ENCODE assay signal across 8 cellular contexts in genomic region chr12:77685112-77685511, GRCh38.
DNase-seq lines count a peak whose midpoint lies in the region; ATAC-seq, FAIRE-seq and TF ChIP-seq lines count a peak whose summit lies in the region.

No MANE protein-coding gene starts in this region.

- no peaks in the 10 kb centered on the region for H3K4me1 Mint-ChIP-seq in CD8-positive, alpha-beta T cell (ENCODE audit: low read depth)

- no peaks in the 10 kb centered on the region; the same call in 1 of the 2 replicates for H3K23me2 ChIP-seq in H1 (ENCODE audit: low read depth, low read length)

- no peak overlapping the region for H3K23ac ChIP-seq in H1 (ENCODE audit: insufficient read length)

- H3K4me2 ChIP-seq in GM23248 (ENCODE audit: unreplicated experiment) = peak overlapping the region; percentile 81
- peak overlapping the region; percentile 19; the same call in 1 of the 2 replicates for H3K4me2 ChIP-seq in PC-9
- no peak overlapping the region for H3K4me2 ChIP-seq in H1 (ENCODE audit: insufficient read depth in 1 of 2, low read depth in 2 of 2, low read length in 2 of 2)

- H3K14ac ChIP-seq in H1 (ENCODE audit: insufficient read length) = no peak overlapping the region

- no peaks in the 10 kb centered on the region for H3K9me2 ChIP-seq in GM23248 (ENCODE audit: insufficient read depth)
- no peaks in the 10 kb centered on the region for H3K9me2 ChIP-seq in PC-9 (ENCODE audit: insufficient read depth)

- intact Hi-C loops in PC-9 (cut with micrococcal nuclease; ENCODE audit: unreplicated experiment) = loop anchor here (2.0 to 5.0 kb wide), 3 partner anchors 532 to 1063 kb away; no protein-coding TSS in a partner anchor
- intact Hi-C loops in CD8-positive, alpha-beta T cell (cut with DNase I, micrococcal nuclease) = no loop called here

- peak; percentile 9 for DNase-seq in GM10266 (ENCODE audit: extremely low spot score)
- peak; percentile 90 for DNase-seq in GM23248
- peak; percentile 69 for DNase-seq in LoVo (ENCODE audit: low spot score)
- peak in 1 of 2 experiments; percentile 46 for DNase-seq in PC-9
- DNase-seq in H1 (ENCODE audit: low read depth in 1 of 2, low spot score in 2 of 2) = peak in 1 of 2 experiments; percentile 52
- peak; percentile 39 for DNase-seq in lung (ENCODE audit: low spot score)
- DNase-seq in activated CD8-positive, alpha-beta memory T cell treated with anti-CD3 and anti-CD28 coated beads, Interleukin-2, amount 50 U/mL, for 4 hours = no peak
- no peak for DNase-seq in CD8-positive, alpha-beta T cell

- POLR2A ChIA-PET in PC-9 (lab: Charles Lee; ENCODE audit: unreplicated experiment) (no interaction called here), H1 (lab: Charles Lee; ENCODE audit: partially characterized antibody) (no interaction called here)
- POLR2A ChIA-PET in CD8-positive, alpha-beta T cell (lab: Charles Lee) = no interaction called here

- no peak overlapping the region for H3K27ac Mint-ChIP-seq in CD8-positive, alpha-beta T cell

- H3K27ac ChIP-seq in GM23248 (no peak overlapping the region), PC-9 (no peak overlapping the region), H1 (ENCODE audit: low read depth, low read length) (no peak overlapping the region), lung (ENCODE audit: low read depth in 1 of 2, low read length in 1 of 2) (no peak overlapping the region)
- H3K27ac ChIP-seq in CD8-positive, alpha-beta T cell (ENCODE audit: low read depth, low read length) = no peak overlapping the region

- H2AFZ ChIP-seq in GM23248 (peak overlapping the region; percentile 77), PC-9 (no peak overlapping the region), H1 (ENCODE audit: low read length) (no peak overlapping the region)

- no peak overlapping the region for H2AK5ac ChIP-seq in H1 (ENCODE audit: low read depth, low read length)

- in situ Hi-C loops in GM23248 (cut with MboI) = loop anchor here (10.0 to 25.0 kb wide), 3 partner anchors 373 to 650 kb away; no protein-coding TSS in a partner anchor

- H2BK20ac ChIP-seq in H1 (ENCODE audit: low read length) = no peak overlapping the region

- no peak overlapping the region for H4K8ac ChIP-seq in H1 (ENCODE audit: extremely low read depth, insufficient read depth, low read length)

- TF ChIP-seq RAD21 in H1 (IDR thresholded peaks at IDR 0.05 in 1 of 2, conservative IDR thresholded peaks at IDR 0.05 in 1 of 2; ENCODE audit: low read depth in 2 of 2, low read length in 2 of 2) = peak; percentile 81 to 86

- H4K20me1 ChIP-seq in GM23248 (ENCODE audit: insufficient read depth) (no peaks in the 10 kb centered on the region), PC-9 (ENCODE audit: insufficient read depth) (no peaks in the 10 kb centered on the region), H1 (replicated peaks in 1 of 2; ENCODE audit: control insufficient read depth in 1 of 2, insufficient read depth in 2 of 2, low read length in 2 of 2) (no peaks in the 10 kb centered on the region)

- peaks cover 4% of the 10 kb centered on the region for H3K9me3 Mint-ChIP-seq in CD8-positive, alpha-beta T cell

- no peaks in the 10 kb centered on the region for H3K27me3 Mint-ChIP-seq in CD8-positive, alpha-beta T cell (ENCODE audit: low read depth)

- H3K9me3 ChIP-seq in GM23248 (ENCODE audit: low read depth) = no peaks in the 10 kb centered on the region
- H3K9me3 ChIP-seq in PC-9 (ENCODE audit: insufficient read depth, low read depth) = no peaks in the 10 kb centered on the region
- no peaks in the 10 kb centered on the region for H3K9me3 ChIP-seq in H1 (ENCODE audit: insufficient read depth in 2 of 2, low read depth in 1 of 2, low read length in 1 of 2)
- no peaks in the 10 kb centered on the region for H3K9me3 ChIP-seq in lung (ENCODE audit: control insufficient read depth in 2 of 2, insufficient read depth in 1 of 2, low read length in 1 of 2)
- no peaks in the 10 kb centered on the region for H3K9me3 ChIP-seq in CD8-positive, alpha-beta T cell (ENCODE audit: low read length)

- 5 to 7% methylated on average over 6 of the region's 6 CpGs for WGBS in GM23248 (ENCODE audit: low coverage in 1 of 2, low lambda C conversion rate in 2 of 2, missing lambda C conversion rate in 2 of 2), 2 experiments
- 30% methylated on average over 6 of the region's 6 CpGs; no CpG with 5 or more reads in 1 of the 2 experiments for WGBS in H1 (ENCODE audit: extremely low coverage in 1 of 2, insufficient coverage in 1 of 2, insufficient read length in 1 of 2, insufficient replicate concordance in 2 of 2, low coverage in 1 of 2, low lambda C conversion rate in 2 of 2, missing lambda C conversion rate in 1 of 2), 2 experiments
- 4 to 5% methylated on average over 6 of the region's 6 CpGs for WGBS in lung, 2 donors

- H3K56ac ChIP-seq in H1 (replicated peaks; ENCODE audit: insufficient read length, low read depth, low read length) = peak overlapping the region; percentile 33

- H3K4ac ChIP-seq in H1 (replicated peaks; ENCODE audit: insufficient read length, low read depth, low read length) = no peak overlapping the region

- FAIRE-seq in H1 (lab: Jason Lieb, UNC) = peak; percentile 94

- H3K79me1 ChIP-seq in H1 (ENCODE audit: low read depth, low read length) = no peaks in the 10 kb centered on the region

- no peak overlapping the region for H4K91ac ChIP-seq in H1 (replicated peaks; ENCODE audit: insufficient read length, low read length)

- H3K4me3 ChIP-seq in GM23248 = peak overlapping the region; percentile 47
- no peak overlapping the region for H3K4me3 ChIP-seq in PC-9
- H3K4me3 ChIP-seq in H1 (ENCODE audit: extremely low read depth in 1 of 4, insufficient read depth in 2 of 4, low read depth in 3 of 4, low read length in 4 of 4) = no peak overlapping the region
- H3K4me3 ChIP-seq in lung = no peak overlapping the region
- no peak overlapping the region for H3K4me3 ChIP-seq in CD8-positive, alpha-beta T cell (ENCODE audit: low read depth, low read length)

- no peak for TF ChIP-seq EP300 in H1 (IDR thresholded peaks at IDR 0.05; ENCODE audit: borderline replicate concordance in 1 of 2, low read depth in 2 of 2, low read length in 2 of 2)

- H3K4me1 ChIP-seq in GM23248 (ENCODE audit: insufficient read depth) (peaks cover 10% of the 10 kb centered on the region; the same call in 1 of the 2 replicates), PC-9 (replicated peaks; ENCODE audit: insufficient read depth) (no peaks in the 10 kb centered on the region), H1 (replicated peaks in 1 of 4; ENCODE audit: control insufficient read depth in 3 of 4, insufficient read depth in 4 of 4, low read length in 3 of 4) (no peaks in the 10 kb centered on the region), lung (ENCODE audit: control insufficient read depth in 2 of 2, insufficient read depth in 2 of 2, low read length in 2 of 2) (no peaks in the 10 kb centered on the region)
- H3K4me1 ChIP-seq in CD8-positive, alpha-beta T cell (ENCODE audit: insufficient read depth, low read length) = no peaks in the 10 kb centered on the region

- H2BK12ac ChIP-seq in H1 (ENCODE audit: low read depth, low read length) = no peak overlapping the region

- H3K79me2 ChIP-seq in GM23248 (ENCODE audit: insufficient read depth) (no peaks in the 10 kb centered on the region), PC-9 (ENCODE audit: low read depth) (no peaks in the 10 kb centered on the region), H1 (ENCODE audit: control insufficient read depth in 1 of 2, insufficient read depth in 2 of 2, low read length in 2 of 2) (no peaks in the 10 kb centered on the region)

- H2BK15ac ChIP-seq in H1 (ENCODE audit: low read length) = no peak overlapping the region

- H4K5ac ChIP-seq in H1 (ENCODE audit: insufficient read length, low read depth, low read length) = no peak overlapping the region

- H3K27me3 ChIP-seq in GM23248 (replicated peaks; ENCODE audit: insufficient read depth) = no peaks in the 10 kb centered on the region
- H3K27me3 ChIP-seq in PC-9 (ENCODE audit: insufficient read depth, low read depth) = no peaks in the 10 kb centered on the region
- H3K27me3 ChIP-seq in H1 (replicated peaks in 1 of 4; ENCODE audit: control insufficient read depth in 3 of 4, extremely low read depth in 1 of 4, insufficient read depth in 3 of 4, low read length in 3 of 4) = no peaks in the 10 kb centered on the region
- no peaks in the 10 kb centered on the region for H3K27me3 ChIP-seq in lung (ENCODE audit: control insufficient read depth, insufficient read depth)
- no peaks in the 10 kb centered on the region for H3K27me3 ChIP-seq in CD8-positive, alpha-beta T cell (ENCODE audit: insufficient read depth, low read length)

- H2BK120ac ChIP-seq in H1 (replicated peaks; ENCODE audit: low read depth, low read length) = no peak overlapping the region

- no peak overlapping the region for H3K18ac ChIP-seq in H1 (ENCODE audit: extremely low read depth, low read length)

- peak; percentile 66 for TF ChIP-seq CTCF in GM10266 (IDR thresholded peaks at IDR 0.05; ENCODE audit: control insufficient read depth, insufficient read depth, low read depth, missing control alignments)
- peak; percentile 68 for TF ChIP-seq CTCF in PC-9 (conservative IDR thresholded peaks at IDR 0.05)
- peak in 2 of 3 experiments; percentile 65 to 79; a peak in 3 of 4 replicates for TF ChIP-seq CTCF in H1 (IDR thresholded peaks at IDR 0.05; ENCODE audit: control extremely low read depth in 1 of 3, insufficient read depth in 1 of 3, low read depth in 1 of 3, low read length in 3 of 3)
- peak; percentile 16 for TF ChIP-seq CTCF in lung (IDR thresholded peaks at IDR 0.05; ENCODE audit: control extremely low read depth, extremely low read depth)
- no peak for TF ChIP-seq CTCF in CD8-positive, alpha-beta T cell (IDR thresholded peaks at IDR 0.05)

- H3F3A ChIP-seq in GM23248 (ENCODE audit: insufficient read depth) (0 out of 2 replicates have a peak, but pooled peaks cover 6% of the 10 kb centered on the region), PC-9 (ENCODE audit: insufficient read depth, low read depth) (no peaks in the 10 kb centered on the region)

- ATAC-seq in lung (ENCODE audit: insufficient read depth, low FRiP score) = no peak
- no peak for ATAC-seq in CD8-positive, alpha-beta T cell

- no peak overlapping the region for H2BK5ac ChIP-seq in H1 (ENCODE audit: low read depth, low read length)

- TF ChIP-seq POLR2A in H1 (IDR thresholded peaks at IDR 0.05; ENCODE audit: control extremely low read depth in 1 of 2, low read depth in 2 of 2, low read length in 2 of 2) = no peak

- CTCF ChIA-PET in PC-9 (lab: Charles Lee) = interaction anchor here (0.5 to 0.9 kb wide), 3 partner anchors 40 to 532 kb away, joined by 3 to 7 read pairs (median 5); no protein-coding TSS in a partner anchor
- CTCF ChIA-PET in H1 (lab: Charles Lee; ENCODE audit: partially characterized antibody) = interaction anchor here (0.6 to 4.0 kb wide), 46 partner anchors 8 to 757 kb away, joined by 3 to 50 read pairs (median 4); no protein-coding TSS in a partner anchor
- CTCF ChIA-PET in CD8-positive, alpha-beta T cell (lab: Charles Lee) = no interaction called here

- no TSS peak for BruUV-seq in PC-9 (replicated peaks; lab: Mats Ljungman, UMichigan)

- H3K36me3 ChIP-seq in GM23248 (ENCODE audit: low read depth) = no peaks in the 10 kb centered on the region
- H3K36me3 ChIP-seq in PC-9 (ENCODE audit: low read depth) = no peaks in the 10 kb centered on the region
- H3K36me3 ChIP-seq in H1 (ENCODE audit: control insufficient read depth in 2 of 4, insufficient read depth in 4 of 4, low read length in 3 of 4) = no peaks in the 10 kb centered on the region
- no peaks in the 10 kb centered on the region for H3K36me3 ChIP-seq in lung (ENCODE audit: control insufficient read depth in 2 of 2, insufficient read depth in 2 of 2, low read length in 2 of 2)
- H3K36me3 ChIP-seq in CD8-positive, alpha-beta T cell (ENCODE audit: insufficient read depth, low read length) = no peaks in the 10 kb centered on the region

- H3K9ac ChIP-seq in GM23248 (peak overlapping the region; percentile 38), H1 (replicated peaks in 1 of 4; ENCODE audit: extremely low read depth in 1 of 4, low read depth in 3 of 4, low read length in 3 of 4) (no peak overlapping the region)

- no peaks in the 10 kb centered on the region for H3K36me3 Mint-ChIP-seq in CD8-positive, alpha-beta T cell

- no peak overlapping the region for H3K4me3 Mint-ChIP-seq in CD8-positive, alpha-beta T cell

Comparison
In these comparisons a context has a peak if more than half of its experiments do, and no peak if none do; other contexts are left out.
1. DNase-seq: peak in GM10266 (single experiment), GM23248 (single experiment), LoVo (single experiment) and lung (single experiment); none in activated CD8-positive, alpha-beta memory T cell treated with anti-CD3 and anti-CD28 coated beads, Interleukin-2, amount 50 U/mL, for 4 hours (single experiment) and CD8-positive, alpha-beta T cell (0 of 7).
2. H3K4me2 ChIP-seq: peak in GM23248 (single experiment) and PC-9 (single experiment); none in H1 (0 of 2).